13 cellular contexts compared by ENCODE assay signal in genomic region chr6:46440133-46440532, GRCh38. TPM values are rescaled to one million over a fixed set of nuclear protein-coding genes. Genes with fewer than 3 reads are reported as not detected.
DNase-seq lines count a peak whose midpoint lies in the region; ATAC-seq and TF ChIP-seq lines count a peak whose summit lies in the region.
"Had no signal": no experiment of that assay in that cellular context is flagged by ENCODE, and none has a peak within 500 bp of the region (broad histone marks: within the 10 kb centered on the region; RNA-seq: fewer than 3 reads in every experiment).

No MANE protein-coding gene starts in this region.

- peaks cover 61% of the 10 kb centered on the region for H3K4me1 Mint-ChIP-seq in chondrocyte (ENCODE audit: low read depth)
- H3K4me1 Mint-ChIP-seq: activated CD4-positive, alpha-beta T cell treated with anti-CD3 and anti-CD28 coated beads, Interleukin-2, amount 10 ng/mL, durations not matched to agents 24 days and 14 days; stimulated activated memory B cell treated with anti-CD40 and anti-IgM and Interleukin-4, amounts not matched to agents 10 μg/mL and 1 μg/mL and 100 μg/mL, for 72 hours had no signal

- no peak overlapping the region for H3K4me3 ChIP-seq in AG10803 (ENCODE audit: low read length)
- H3K4me3 ChIP-seq: adrenal gland had no signal

- H3K27me3 Mint-ChIP-seq in chondrocyte (ENCODE audit: low read depth): no peaks in the 10 kb centered on the region

- H3K4me3 Mint-ChIP-seq in chondrocyte (ENCODE audit: unreplicated experiment): no peak overlapping the region
- H3K4me3 Mint-ChIP-seq: activated CD4-positive, alpha-beta T cell treated with anti-CD3 and anti-CD28 coated beads, Interleukin-2, amount 10 ng/mL, durations not matched to agents 24 days and 14 days; stimulated activated memory B cell treated with anti-CD40 and anti-IgM and Interleukin-4, amounts not matched to agents 10 μg/mL and 1 μg/mL and 100 μg/mL, for 72 hours had no signal

- ATAC-seq in HG02938 (IDR thresholded peaks at IDR 0.05; ENCODE audit: unreplicated experiment) (no peak), GM18517 (IDR thresholded peaks at IDR 0.05; ENCODE audit: unreplicated experiment) (no peak)
- ATAC-seq: stimulated activated memory B cell treated with anti-CD40 and anti-IgM and Interleukin-4, amounts not matched to agents 10 μg/mL and 1 μg/mL and 100 μg/mL, for 72 hours had no signal

- DNase-seq in AG10803 (ENCODE audit: low read depth): peak; percentile 88
- DNase-seq in HCEC 1CT: peak; percentile 74
- no peak for DNase-seq in chondrocyte (ENCODE audit: low spot score)
- DNase-seq in iris pigment epithelial cell (ENCODE audit: low read depth): peak; percentile 65
- no peak for DNase-seq in middle frontal gyrus (ENCODE audit: extremely low spot score, low spot score)
- DNase-seq in stimulated activated CD4-positive, alpha-beta T cell treated with anti-CD3 and anti-CD28 coated beads, Interleukin-1b, Interleukin-23, amount 100 ng/mL, for 48 hours: no peak
- DNase-seq: activated CD4-positive, alpha-beta T cell treated with anti-CD3 and anti-CD28 coated beads, Interleukin-2, amount 10 ng/mL, durations not matched to agents 24 days and 14 days; activated CD8-positive, alpha-beta memory T cell treated with anti-CD3 and anti-CD28 coated beads, Interleukin-2, amount 50 U/mL, for 4 hours; adrenal gland; NCI-H1436 treated with DMSO at 0.1 percent for 48 hours had no signal

- H3K9me3 Mint-ChIP-seq in chondrocyte (ENCODE audit: low read depth): peaks cover 1% of the 10 kb centered on the region
- H3K9me3 Mint-ChIP-seq: activated CD4-positive, alpha-beta T cell treated with anti-CD3 and anti-CD28 coated beads, Interleukin-2, amount 10 ng/mL, durations not matched to agents 24 days and 14 days had no signal

- TF ChIP-seq CTCF in AG10803 (conservative IDR thresholded peaks at IDR 0.05; ENCODE audit: low read length) (no peak), chondrocyte (IDR thresholded peaks at IDR 0.05) (no peak)

- H3K36me3 Mint-ChIP-seq in chondrocyte (ENCODE audit: low read depth): no peaks in the 10 kb centered on the region
- H3K36me3 Mint-ChIP-seq: stimulated activated memory B cell treated with anti-CD40 and anti-IgM and Interleukin-4, amounts not matched to agents 10 μg/mL and 1 μg/mL and 100 μg/mL, for 72 hours had no signal

- H3K27ac Mint-ChIP-seq in chondrocyte (ENCODE audit: unreplicated experiment): peak overlapping the region; percentile 70
- H3K27ac Mint-ChIP-seq: activated CD4-positive, alpha-beta T cell treated with anti-CD3 and anti-CD28 coated beads, Interleukin-2, amount 10 ng/mL, durations not matched to agents 24 days and 14 days; stimulated activated memory B cell treated with anti-CD40 and anti-IgM and Interleukin-4, amounts not matched to agents 10 μg/mL and 1 μg/mL and 100 μg/mL, for 72 hours had no signal

RNA-seq across cellular contexts. Expression of gene RCAN2, which starts 51.1 kb away (rescaled TPM):
- 3.7 to 23.9 TPM (median 23.8 TPM) in 3 replicates for total RNA-seq in chondrocyte

Comparison
In these comparisons a context has a peak if more than half of its experiments do, and no peak if none do; other contexts are left out.
1. DNase-seq: peak in AG10803 (single experiment), HCEC 1CT (single experiment) and iris pigment epithelial cell (single experiment); none in chondrocyte (single experiment), middle frontal gyrus (single experiment) and stimulated activated CD4-positive, alpha-beta T cell treated with anti-CD3 and anti-CD28 coated beads, Interleukin-1b, Interleukin-23, amount 100 ng/mL, for 48 hours (single experiment).